Comparison of ENCODE assay signal across 24 cellular contexts in genomic region chr10:10432306-10433035, GRCh38.
DNase-seq lines count a peak whose midpoint lies in the region; ATAC-seq and TF ChIP-seq lines count a peak whose summit lies in the region.
"Had no signal": no experiment of that assay in that cellular context is flagged by ENCODE, and none has a peak within 500 bp of the region (broad histone marks: within the 10 kb centered on the region; RNA-seq: fewer than 3 reads in every experiment).

No MANE protein-coding gene starts in this region.

- H3K9me3 ChIP-seq in MG63 (0 out of 2 replicates have a peak, but pooled peaks cover 4% of the 10 kb centered on the region), SJCRH30 (replicated peaks) (no peaks in the 10 kb centered on the region)
- H3K9me3 ChIP-seq: breast epithelium, Peyer's patch, tibial artery had no signal

- TF ChIP-seq CTCF in foreskin keratinocyte (conservative IDR thresholded peaks at IDR 0.05) = no peak
- TF ChIP-seq CTCF in retinal pigment epithelial cell (conservative IDR thresholded peaks at IDR 0.05; ENCODE audit: low read depth, low read length) = no peak

- no peak overlapping the region for H3K27ac ChIP-seq in SJCRH30
- H3K27ac ChIP-seq in foreskin keratinocyte = no peak overlapping the region
- H3K27ac ChIP-seq: breast epithelium, epithelial cell of prostate, left ventricle myocardium inferior, Peyer's patch, tibial artery had no signal

- DNase-seq in MG63 (peak; percentile 44), SJCRH30 (peak; percentile 7 to 57), foreskin keratinocyte (peak in 1 of 2 donors; percentile 44), retinal pigment epithelial cell (ENCODE audit: low read depth) (peak; percentile 55), midbrain (lab: John Stamatoyannopoulos, UW) (no peak), NCI-H526 (lab: John Stamatoyannopoulos, UW) (no peak)
- DNase-seq: activated CD4-positive, alpha-beta T cell treated with anti-CD3 and anti-CD28 coated beads, Interleukin-2, amount 10 ng/mL, durations not matched to agents 24 days and 14 days; activated CD8-positive, alpha-beta memory T cell treated with anti-CD3 and anti-CD28 coated beads for 24 hours; CD8-positive, alpha-beta memory T cell; effector memory CD4-positive, alpha-beta T cell; Karpas-422; left ventricle myocardium inferior; mesenchymal stem cell; NCI-H1436; NCI-H2081; Peyer's patch; SHP77 treated with DMSO at 0.1 percent for 48 hours; stimulated activated CD4-positive, alpha-beta T cell treated with anti-CD3 and anti-CD28 coated beads, Interleukin-4, amount 100 ng/mL, for 1 hour; tibial artery had no signal

- peaks cover 8% of the 10 kb centered on the region for H3K4me1 ChIP-seq in SJCRH30
- no peaks in the 10 kb centered on the region for H3K4me1 ChIP-seq in foreskin keratinocyte
- H3K4me1 ChIP-seq: breast epithelium, left ventricle myocardium inferior, Peyer's patch, tibial artery had no signal

- peak; percentile 40 for ATAC-seq in foreskin keratinocyte
- ATAC-seq in HG03095 (IDR thresholded peaks at IDR 0.05; ENCODE audit: unreplicated experiment) = no peak
- ATAC-seq: HepG2, sciatic nerve had no signal

- H3K4me3 ChIP-seq in MG63 (no peak overlapping the region), SJCRH30 (no peak overlapping the region), retinal pigment epithelial cell (ENCODE audit: low read length) (peak overlapping the region; percentile 5)
- H3K4me3 ChIP-seq: breast epithelium, left ventricle myocardium inferior, Peyer's patch, tibial artery had no signal

- no peaks in the 10 kb centered on the region for H3K36me3 ChIP-seq in MG63
- H3K36me3 ChIP-seq in SJCRH30 = no peaks in the 10 kb centered on the region
- H3K36me3 ChIP-seq: breast epithelium, left ventricle myocardium inferior, Peyer's patch, tibial artery had no signal

- H3K27me3 ChIP-seq in MG63 = no peaks in the 10 kb centered on the region
- no peaks in the 10 kb centered on the region for H3K27me3 ChIP-seq in SJCRH30
- H3K27me3 ChIP-seq in foreskin keratinocyte = no peaks in the 10 kb centered on the region
- H3K27me3 ChIP-seq: breast epithelium, Peyer's patch, tibial artery had no signal

Comparison
In these comparisons a context has a peak if more than half of its experiments do, and no peak if none do; other contexts are left out.
1. DNase-seq: peak in MG63 (single experiment), SJCRH30 (2 of 2) and retinal pigment epithelial cell (single experiment); none in midbrain (single experiment) and NCI-H526 (0 of 2).